In the genomic region with DNA sequence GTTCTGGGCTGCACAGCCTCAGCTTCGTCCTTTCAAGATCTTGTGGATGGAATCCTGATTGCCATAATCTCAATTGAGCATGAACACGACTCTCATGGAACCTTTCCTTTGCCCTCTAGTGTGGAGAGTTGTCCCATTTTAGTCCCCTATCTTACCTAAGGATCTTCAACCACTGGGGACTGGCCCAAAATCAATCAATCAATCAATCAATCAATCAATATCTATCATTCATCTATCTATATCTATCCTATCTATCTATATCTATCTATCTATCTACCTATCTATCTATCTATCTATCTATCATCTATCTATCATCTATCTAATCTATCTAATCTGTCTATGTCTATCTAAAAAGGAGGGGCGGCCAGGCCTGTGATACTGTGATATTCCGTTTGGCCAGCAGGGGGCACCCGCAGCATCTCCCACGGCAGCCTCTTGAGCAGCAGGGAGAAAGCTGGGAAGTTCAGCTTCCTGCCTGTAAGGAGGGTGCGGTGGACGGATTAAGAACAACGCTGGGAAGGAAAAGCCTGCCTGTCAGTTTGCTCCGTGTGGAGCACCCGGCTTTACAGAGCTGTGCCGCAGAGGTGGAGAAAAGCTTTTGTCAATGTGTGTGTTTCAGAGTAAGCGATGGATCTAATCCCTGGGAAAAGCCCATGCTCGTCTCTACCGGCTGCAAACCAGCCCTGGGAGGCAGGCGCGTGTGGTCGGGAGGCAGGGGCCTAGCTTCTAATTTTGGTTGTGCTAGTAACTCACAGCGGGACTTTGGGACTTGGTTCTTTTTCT, we compare ENCODE assay signal across 8 cellular contexts.
DNase-seq lines count a peak whose midpoint lies in the region; ATAC-seq and TF ChIP-seq lines count a peak whose summit lies in the region.

No MANE protein-coding gene starts in this region.

- peak overlapping the region; percentile 51 for H3K27ac Mint-ChIP-seq in type B pancreatic cell

- intact Hi-C loops in cardiac septum (cut with DNase I) = loop anchor here (5.0 to 10.0 kb wide), 2 partner anchors 210 to 278 kb away; a partner anchor contains a TSS
- intact Hi-C loops in posterior cingulate gyrus (cut with DNase I) = loop anchor here (5.0 kb wide), 2 partner anchors 260 to 355 kb away; no protein-coding TSS in a partner anchor

- TF ChIP-seq CTCF in type B pancreatic cell (conservative IDR thresholded peaks at IDR 0.05) = peak; percentile 94

- H3K4me3 Mint-ChIP-seq in type B pancreatic cell = peak overlapping the region; percentile 83

- H3K27me3 Mint-ChIP-seq in type B pancreatic cell = peaks cover 4% of the 10 kb centered on the region

- DNase-seq in EH (ENCODE audit: low read depth) (peak; percentile 82), LHCN-M2 (ENCODE audit: low read depth) (peak; percentile 61), SKM-1 (lab: John Stamatoyannopoulos, UW; ENCODE audit: unreplicated experiment) (peak; percentile 61), cardiac septum (ENCODE audit: low spot score) (peak; percentile 91), posterior cingulate gyrus (peak; percentile 72 to 97 (median 86)), type B pancreatic cell (ENCODE audit: extremely low spot score, unreplicated experiment) (peak; percentile 89)
- DNase-seq in activated naive CD8-positive, alpha-beta T cell treated with anti-CD3 and anti-CD28 coated beads, Interleukin-2, amount 50 U/mL, for 16 hours (ENCODE audit: low read depth, low spot score) = peak; percentile 42

- H3K36me3 Mint-ChIP-seq in type B pancreatic cell = no peaks in the 10 kb centered on the region

- H3K4me1 Mint-ChIP-seq in type B pancreatic cell (ENCODE audit: unreplicated experiment) = peaks cover 10% of the 10 kb centered on the region

- ATAC-seq in GM21737 (IDR thresholded peaks at IDR 0.05; ENCODE audit: unreplicated experiment) = peak; percentile 67

- H3K9me3 Mint-ChIP-seq in type B pancreatic cell = no peaks in the 10 kb centered on the region

Comparison
In these comparisons a context has a peak if more than half of its experiments do, and no peak if none do; other contexts are left out.
1. Peak in every context shown above with its lines: DNase-seq and ATAC-seq.